Comparison of ENCODE assay signal across 31 cellular contexts in genomic region chr17:69441179-69441578, GRCh38. TPM values are rescaled to one million over a fixed set of nuclear protein-coding genes. Genes with fewer than 3 reads are reported as not detected.
DNase-seq lines count a peak whose midpoint lies in the region; ATAC-seq, FAIRE-seq and TF ChIP-seq lines count a peak whose summit lies in the region.
"Had no signal": no experiment of that assay in that cellular context is flagged by ENCODE, and none has a peak within 500 bp of the region (broad histone marks: within the 10 kb centered on the region; RNA-seq: fewer than 3 reads in every experiment).

No MANE protein-coding gene starts in this region.

- H3K18ac ChIP-seq in H1 (ENCODE audit: extremely low read depth, low read length), result no peak overlapping the region

- H2AFZ ChIP-seq in SK-N-SH (ENCODE audit: low read depth), result no peak overlapping the region
- no peak overlapping the region for H2AFZ ChIP-seq in H1 (ENCODE audit: low read length)

- H3K79me2 ChIP-seq in SK-N-SH (ENCODE audit: insufficient read depth), result no peaks in the 10 kb centered on the region
- peaks cover 7 to 61% of the 10 kb centered on the region in 2 experiments; a peak in 3 of 4 replicates for H3K79me2 ChIP-seq in H1 (ENCODE audit: control insufficient read depth in 1 of 2, insufficient read depth in 2 of 2, low read length in 2 of 2)

- no peaks in the 10 kb centered on the region for H3F3A ChIP-seq in SK-N-SH (replicated peaks; ENCODE audit: insufficient read depth)

- no peak overlapping the region for H3K56ac ChIP-seq in H1 (replicated peaks; ENCODE audit: insufficient read length, low read depth, low read length)

- no peak for TF ChIP-seq EP300 in SK-N-SH (IDR thresholded peaks at IDR 0.05; ENCODE audit: borderline replicate concordance in 1 of 2, low read depth in 1 of 2, low read length in 1 of 2)
- TF ChIP-seq EP300 in H1 (IDR thresholded peaks at IDR 0.05; ENCODE audit: borderline replicate concordance in 1 of 2, low read depth in 2 of 2, low read length in 2 of 2), result no peak

- no peak overlapping the region for H2BK120ac ChIP-seq in H1 (replicated peaks; ENCODE audit: low read depth, low read length)

- no peak overlapping the region for H2BK20ac ChIP-seq in H1 (ENCODE audit: low read length)

- no peak overlapping the region for H3K14ac ChIP-seq in H1 (ENCODE audit: insufficient read length)

- H3K4me1 ChIP-seq in SK-N-SH (ENCODE audit: control insufficient read depth in 1 of 2, insufficient read depth in 2 of 2, low read depth in 1 of 2, low read length in 1 of 2), result no peaks in the 10 kb centered on the region
- H3K4me1 ChIP-seq in H1 (replicated peaks in 1 of 4; ENCODE audit: control insufficient read depth in 3 of 4, insufficient read depth in 4 of 4, low read length in 3 of 4), result no peaks in the 10 kb centered on the region; a peak in 3 of 7 replicates
- H3K4me1 ChIP-seq: BE2C had no signal

- no peak overlapping the region for H2AK5ac ChIP-seq in H1 (ENCODE audit: low read depth, low read length)

- H3K36me3 ChIP-seq in SK-N-SH (replicated peaks in 1 of 2; ENCODE audit: control insufficient read depth in 1 of 2, insufficient read depth in 2 of 2, low read length in 1 of 2) (no peaks in the 10 kb centered on the region), H1 (ENCODE audit: control insufficient read depth in 2 of 4, insufficient read depth in 4 of 4, low read length in 3 of 4) (no peaks in the 10 kb centered on the region)
- H3K36me3 ChIP-seq: BE2C, BLaER1 had no signal

- TF ChIP-seq POLR2A in H1 (IDR thresholded peaks at IDR 0.05; ENCODE audit: control extremely low read depth in 1 of 2, low read depth in 2 of 2, low read length in 2 of 2), result no peak

- CTCF ChIA-PET in SK-N-SH (lab: Yijun Ruan, JAX), result no interaction called here
- CTCF ChIA-PET in H1 (lab: Charles Lee; ENCODE audit: partially characterized antibody), result no interaction called here

- no peaks in the 10 kb centered on the region for H3K9me2 ChIP-seq in SK-N-SH

- no peak overlapping the region for H4K8ac ChIP-seq in H1 (ENCODE audit: extremely low read depth, insufficient read depth, low read length)

- no peak overlapping the region for H3K9ac ChIP-seq in SK-N-SH
- no peak overlapping the region for H3K9ac ChIP-seq in H1 (replicated peaks in 1 of 4; ENCODE audit: extremely low read depth in 1 of 4, low read depth in 3 of 4, low read length in 3 of 4)
- H3K9ac ChIP-seq: BLaER1; BLaER1 treated with 17β-estradiol and CSF1 and Interleukin-3, amounts not matched to agents 10 nM and 100 nM had no signal

- H4K20me1 ChIP-seq in SK-N-SH (ENCODE audit: insufficient read depth) (no peaks in the 10 kb centered on the region), H1 (replicated peaks in 1 of 2; ENCODE audit: control insufficient read depth in 1 of 2, insufficient read depth in 2 of 2, low read length in 2 of 2) (no peaks in the 10 kb centered on the region)
- H4K20me1 ChIP-seq: BLaER1; BLaER1 treated with 17β-estradiol and CSF1 and Interleukin-3, amounts not matched to agents 10 nM and 100 nM had no signal

- no peak overlapping the region for H4K91ac ChIP-seq in H1 (replicated peaks; ENCODE audit: insufficient read length, low read length)

- ATAC-seq in SK-N-SH treated with all-trans-retinoic acid at 6 μM for 48 hours, result no peak
- ATAC-seq: A549; CD8-positive, alpha-beta T cell had no signal

- H3K27me3 ChIP-seq in SK-N-SH (ENCODE audit: insufficient read depth) (no peaks in the 10 kb centered on the region), H1 (replicated peaks in 1 of 4; ENCODE audit: control insufficient read depth in 3 of 4, extremely low read depth in 1 of 4, insufficient read depth in 3 of 4, low read length in 3 of 4) (no peaks in the 10 kb centered on the region)
- H3K27me3 ChIP-seq: BE2C; BLaER1; BLaER1 treated with 17β-estradiol and CSF1 and Interleukin-3, amounts not matched to agents 10 nM and 100 nM had no signal

- no peak overlapping the region for H3K27ac ChIP-seq in SK-N-SH (ENCODE audit: low read depth in 2 of 2, low read length in 1 of 2)
- no peak overlapping the region for H3K27ac ChIP-seq in H1 (ENCODE audit: low read depth, low read length)
- H3K27ac ChIP-seq: 22Rv1; A549; BLaER1; BLaER1 treated with 17β-estradiol and CSF1 and Interleukin-3, amounts not matched to agents 10 nM and 100 nM; C4-2B had no signal

- no peak overlapping the region for H3K4me2 ChIP-seq in SK-N-SH
- no peak overlapping the region for H3K4me2 ChIP-seq in H1 (ENCODE audit: insufficient read depth in 1 of 2, low read depth in 2 of 2, low read length in 2 of 2)
- H3K4me2 ChIP-seq: A549; BLaER1; BLaER1 treated with 17β-estradiol and CSF1 and Interleukin-3, amounts not matched to agents 10 nM and 100 nM had no signal

- H3K23me2 ChIP-seq in H1 (ENCODE audit: low read depth, low read length), result no peaks in the 10 kb centered on the region; the same call in 1 of the 2 replicates

- no peak overlapping the region for H2BK5ac ChIP-seq in H1 (ENCODE audit: low read depth, low read length)

- no peak overlapping the region for H3K23ac ChIP-seq in H1 (ENCODE audit: insufficient read length)

- H2BK15ac ChIP-seq in H1 (ENCODE audit: low read length), result no peak overlapping the region

- WGBS in SK-N-SH (ENCODE audit: low lambda C conversion rate), result 83% methylated on average over 2 of the region's 2 CpGs
- WGBS in H1 (ENCODE audit: extremely low coverage in 1 of 2, insufficient coverage in 1 of 2, insufficient read length in 1 of 2, insufficient replicate concordance in 2 of 2, low coverage in 1 of 2, low lambda C conversion rate in 2 of 2, missing lambda C conversion rate in 1 of 2), 2 experiments, result 86% methylated on average over 2 of the region's 2 CpGs; no CpG with 5 or more reads in 1 of the 2 experiments

- no peak overlapping the region for H2BK12ac ChIP-seq in H1 (ENCODE audit: low read depth, low read length)

- H3K79me1 ChIP-seq in H1 (ENCODE audit: low read depth, low read length), result 0 out of 2 replicates have a peak, but pooled peaks cover 5% of the 10 kb centered on the region

- no peak overlapping the region for H4K5ac ChIP-seq in H1 (ENCODE audit: insufficient read length, low read depth, low read length)

- POLR2A ChIA-PET in SK-N-SH (lab: Yijun Ruan, JAX) (no interaction called here), H1 (lab: Charles Lee; ENCODE audit: partially characterized antibody) (no interaction called here)

- H3K9me3 ChIP-seq in SK-N-SH (0 out of 2 replicates have a peak, but pooled peaks cover 4% of the 10 kb centered on the region), H1 (ENCODE audit: insufficient read depth in 2 of 2, low read depth in 1 of 2, low read length in 1 of 2) (no peaks in the 10 kb centered on the region)
- H3K9me3 ChIP-seq: A549, BE2C, Caco-2 had no signal

- TF ChIP-seq CTCF in SK-N-SH (IDR thresholded peaks at IDR 0.05), result no peak
- TF ChIP-seq CTCF in H1 (IDR thresholded peaks at IDR 0.05; ENCODE audit: control extremely low read depth in 1 of 3, insufficient read depth in 1 of 3, low read depth in 1 of 3, low read length in 3 of 3), result no peak

- peak; percentile 13 for FAIRE-seq in H1 (lab: Jason Lieb, UNC)
- FAIRE-seq: A204.1, D721Med had no signal

- no peak overlapping the region for H3K4ac ChIP-seq in H1 (replicated peaks; ENCODE audit: insufficient read length, low read depth, low read length)

- no peak for TF ChIP-seq RAD21 in SK-N-SH (IDR thresholded peaks at IDR 0.05; ENCODE audit: low read length)
- no peak for TF ChIP-seq RAD21 in H1 (IDR thresholded peaks at IDR 0.05 in 1 of 2, conservative IDR thresholded peaks at IDR 0.05 in 1 of 2; ENCODE audit: low read depth in 2 of 2, low read length in 2 of 2)

- DNase-seq in SK-N-SH (no peak), H1 (ENCODE audit: low read depth in 1 of 2, low spot score in 2 of 2) (no peak), glomerular visceral epithelial cell (ENCODE audit: extremely low spot score) (no peak)
- DNase-seq: 8988T; ACHN; AML-193; BE2C; C1 segment of cervical spinal cord; Caco-2; Calu3; CD4-positive, alpha-beta memory T cell; CD4-positive, alpha-beta T cell; CD4-positive, CD25-positive, alpha-beta regulatory T cell; CD8-positive, alpha-beta memory T cell; CD8-positive, alpha-beta T cell; COR-L47; DMS 273 treated with DMSO at 0.1 percent for 48 hours; DMS153; DMS53; DMS79; DMS79 treated with DMSO at 0.1 percent for 48 hours; DND-41; EL had no signal

- H3K4me3 ChIP-seq in SK-N-SH (ENCODE audit: low read depth in 2 of 2, low read length in 1 of 2) (no peak overlapping the region), H1 (ENCODE audit: extremely low read depth in 1 of 4, insufficient read depth in 2 of 4, low read depth in 3 of 4, low read length in 4 of 4) (no peak overlapping the region)
- H3K4me3 ChIP-seq: A549; BLaER1; BLaER1 treated with 17β-estradiol and CSF1 and Interleukin-3, amounts not matched to agents 10 nM and 100 nM had no signal

TF ChIP-seq in SK-N-SH treated with all-trans-retinoic acid at 6 μM for 48 hours, 23 proteins besides CTCF, POLR2A, EP300 and RAD21:
- TF ChIP-seq ARNTL (CRISPR knock-in tag; IDR thresholded peaks at IDR 0.05; ENCODE audit: borderline replicate concordance, low read depth), result no peak
- TF ChIP-seq ZNF70 (CRISPR knock-in tag; IDR thresholded peaks at IDR 0.05), result no peak
- TF ChIP-seq ZFP30 (CRISPR knock-in tag; IDR thresholded peaks at IDR 0.05), result peak; percentile 95

TF ChIP-seq in SK-N-SH, 30 proteins besides CTCF, POLR2A, EP300 and RAD21 (continues in another document):
- no peak for TF ChIP-seq GATA2 (CRISPR knock-in tag; IDR thresholded peaks at IDR 0.05)
- no peak for TF ChIP-seq ELF1 (IDR thresholded peaks at IDR 0.05)
- no peak for TF ChIP-seq SMC3 (IDR thresholded peaks at IDR 0.05; ENCODE audit: low read depth, low read length)
- no peak for TF ChIP-seq CHD2 (IDR thresholded peaks at IDR 0.05; ENCODE audit: low read length, partially characterized antibody)
- TF ChIP-seq GABPA (IDR thresholded peaks at IDR 0.05; ENCODE audit: low read depth), result no peak

TF ChIP-seq in H1, 55 proteins besides CTCF, POLR2A, EP300 and RAD21 (continues in another document):
- TF ChIP-seq CHD1 (IDR thresholded peaks at IDR 0.05; ENCODE audit: low read depth, low read length) (no peak), RBBP5 (IDR thresholded peaks at IDR 0.05; ENCODE audit: borderline replicate concordance, low read depth, low read length) (no peak), GABPA (IDR thresholded peaks at IDR 0.05; ENCODE audit: borderline replicate concordance, insufficient read depth, low read length) (no peak)

RNA-seq across cellular contexts. Expression of gene MAP2K6, which starts 26.7 kb away (rescaled TPM):
- 6.5 and 6.7 TPM in 2 replicates for polyA plus RNA-seq in SK-N-SH (2012; rRNA removed)
- polyA plus RNA-seq in SK-N-SH (2012; cell fraction: cytosol; rRNA removed), result 7.0 and 8.1 TPM in 2 replicates
- polyA plus RNA-seq in SK-N-SH (2012; cell fraction: nucleus; rRNA removed), result 1.4 and 2.8 TPM in 2 replicates
- total RNA-seq in H1 (2021; fragmentation: NEBNext Ultra II Directional; extraction: Animal tissue kit (Norgen Biotek cat#: 25700)), result 42.2 and 44.1 TPM in 2 replicates
- 6.7 and 11.0 TPM in 2 replicates for polyA plus RNA-seq in H1 (2011; rRNA removed)
- 14.2 TPM for polyA plus RNA-seq in H1 (2011; cell fraction: cytosol; rRNA removed)
- 10.1 TPM for polyA plus RNA-seq in H1 (2011; cell fraction: nucleus; rRNA removed)
- polyA plus RNA-seq in H1 (2012, experiment 1 of 2), result 18.1 to 22.4 TPM (median 20.9 TPM) in 4 replicates
- 1.7 TPM for polyA plus RNA-seq in H1 (2012, experiment 2 of 2)
- 17.1 TPM for polyA plus RNA-seq in H1 (2013, experiment 1 of 2)
- polyA plus RNA-seq in H1 (2013, experiment 2 of 2), result 15.5 TPM
- 54.7 and 71.0 TPM in 2 replicates for polyA minus RNA-seq in H1 (2011; rRNA and poly(A)+ RNA removed)
- polyA minus RNA-seq in H1 (2011; cell fraction: cytosol; rRNA and poly(A)+ RNA removed), result 16.1 TPM
- 31.7 TPM for polyA minus RNA-seq in H1 (2011; cell fraction: nucleus; rRNA and poly(A)+ RNA removed)
